ENCODE assay signal across 12 cellular contexts in the genomic region with DNA sequence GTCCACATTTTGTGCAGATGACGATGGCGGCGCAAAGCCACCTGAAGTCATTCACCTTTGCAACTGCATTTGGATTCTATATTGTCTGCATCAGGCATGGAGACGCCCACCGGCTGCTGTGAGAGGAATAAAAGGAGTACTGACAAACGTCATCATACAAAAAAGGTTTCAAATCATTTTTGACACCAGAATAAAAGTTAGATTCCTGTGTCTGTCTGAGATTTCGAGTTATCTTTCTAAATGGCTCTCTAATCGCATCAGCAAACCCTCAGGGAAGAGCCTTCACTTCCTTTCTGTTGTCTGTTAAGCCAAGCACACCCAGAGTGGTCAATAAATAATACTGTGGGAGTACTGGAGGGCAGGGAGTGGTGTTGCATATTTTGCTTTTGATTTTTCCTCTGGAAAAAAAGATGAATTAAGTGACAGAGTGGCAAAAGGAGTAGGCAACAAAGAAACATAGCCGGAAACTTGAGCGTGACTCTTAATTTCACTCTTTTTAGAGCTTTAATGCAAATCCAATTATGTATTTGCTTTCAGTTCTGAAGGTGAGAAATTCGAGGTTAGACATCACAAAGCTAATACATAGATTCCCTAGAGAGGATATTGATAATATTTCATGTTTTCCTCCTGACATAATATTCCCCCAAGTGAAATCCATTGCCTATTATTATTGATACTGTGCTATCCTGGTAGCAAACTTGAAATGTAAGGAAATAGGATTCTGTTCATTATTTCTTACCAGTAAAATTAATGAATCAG.
DNase-seq lines count a peak whose midpoint lies in the region; ATAC-seq, FAIRE-seq and TF ChIP-seq lines count a peak whose summit lies in the region.
"Had no signal": no experiment of that assay in that cellular context is flagged by ENCODE, and none has a peak within 500 bp of the region (broad histone marks: within the 10 kb centered on the region; RNA-seq: fewer than 3 reads in every experiment).

No MANE protein-coding gene starts in this region.

- no peaks in the 10 kb centered on the region; the same call in 1 of the 2 replicates for H3K79me2 ChIP-seq in GM12878 (ENCODE audit: control insufficient read depth, insufficient read depth, low read length)

- SMC1A ChIA-PET in GM12878 (lab: Charles Lee; ENCODE audit: uncharacterized antibody, unreplicated experiment), result interaction anchor here (0.8 to 2.7 kb wide), 29 partner anchors 9 to 314 kb away, joined by 3 to 32 read pairs (median 4); partner anchors contain the start of genes CCDC82 and MAML2

- H3K4me3 ChIP-seq in heart right ventricle (no peak overlapping the region), GM12878 (0 out of 2 replicates have a peak overlapping the region, but pooled peaks have one; percentile 30), mucosa of descending colon (no peak overlapping the region), stomach (no peak overlapping the region)
- H3K4me3 ChIP-seq: lung, testis had no signal

- RAD21 ChIA-PET in GM12878 (lab: Charles Lee; ENCODE audit: unreplicated experiment), result interaction anchor here (0.8 to 4.6 kb wide), 22 partner anchors 9 to 314 kb away, joined by 3 to 59 read pairs (median 4); partner anchors contain the start of genes CCDC82, JRKL and MAML2

- H3K27ac ChIP-seq in heart right ventricle (peak overlapping the region in 7 of 10 donors; percentile 16 to 68 (median 54)), GM12878 (ENCODE audit: control insufficient read depth, insufficient read depth) (peak overlapping the region; percentile 62), stomach (no peak overlapping the region)
- H3K27ac ChIP-seq: epithelial cell of prostate, testis had no signal

- peak overlapping the region; percentile 65 for H3K4me2 ChIP-seq in GM12878 (ENCODE audit: control insufficient read depth, insufficient read depth)

- H3K27me3 Mint-ChIP-seq in type B pancreatic cell, result no peaks in the 10 kb centered on the region

- peaks cover 34% of the 10 kb centered on the region for H3K4me1 Mint-ChIP-seq in type B pancreatic cell (ENCODE audit: unreplicated experiment)

- POLR2A ChIA-PET in GM12878 (lab: Charles Lee), result interaction anchor here (0.5 to 1.9 kb wide), 7 partner anchors 11 to 315 kb away, joined by 3 to 6 read pairs (median 3); partner anchors contain the start of gene CCDC82

- H3K4me3 Mint-ChIP-seq in type B pancreatic cell, result peak overlapping the region; percentile 31

- in situ Hi-C loops in GM12878 (cut with MboI), result no loop called here

- TF ChIP-seq RAD21 in GM12878 (IDR thresholded peaks at IDR 0.05; ENCODE audit: insufficient read depth, low read depth, low read length), result no peak

- DNase-seq in heart right ventricle (no peak), left ventricle myocardium superior (no peak), GM12878 (ENCODE audit: low read depth, low spot score) (no peak), type B pancreatic cell (ENCODE audit: extremely low spot score, unreplicated experiment) (no peak), mucosa of descending colon (no peak), stomach (no peak)
- no peak for DNase-seq in effector CD8-positive, alpha-beta T cell (lab: John Stamatoyannopoulos, UW)
- DNase-seq: activated gamma-delta T cell treated with Interleukin-2 at 50 U/mL for 16 hours, testis had no signal

- ATAC-seq in heart right ventricle (no peak), left ventricle myocardium superior (no peak), HG03060 (IDR thresholded peaks at IDR 0.05; ENCODE audit: low read depth, unreplicated experiment) (peak; percentile 36), GM12878 (peak; percentile 61), mucosa of descending colon (no peak)

- TF ChIP-seq POLR2A in GM12878 (IDR thresholded peaks at IDR 0.05; ENCODE audit: low read depth, low read length), result no peak
- no peak for TF ChIP-seq POLR2A in stomach (IDR thresholded peaks at IDR 0.05)

- peak overlapping the region; percentile 24; the same call in 1 of the 2 replicates for H2AFZ ChIP-seq in GM12878 (ENCODE audit: control insufficient read depth, low read depth, low read length)

- H3K36me3 Mint-ChIP-seq in type B pancreatic cell, result peaks cover 18% of the 10 kb centered on the region

- H4K20me1 ChIP-seq in GM12878 (ENCODE audit: control insufficient read depth, insufficient read depth), result no peaks in the 10 kb centered on the region

- TSS peak; percentile 10 for BruUV-seq in GM12878 (replicated peaks; lab: Mats Ljungman, UMichigan)

- intact Hi-C loops in heart right ventricle (cut with DNase I), result loop anchor here in 1 of 10 donors (10.0 kb wide), 1 partner anchor 70 kb away; no protein-coding TSS in a partner anchor
- intact Hi-C loops in left ventricle myocardium superior (cut with micrococcal nuclease), result no loop called here
- intact Hi-C loops in GM12878 (cut with micrococcal nuclease; ENCODE audit: unreplicated experiment), result loop anchor here (1.0 to 5.0 kb wide), 4 partner anchors 62 to 318 kb away; partner anchors contain the start of genes JRKL and MAML2
- intact Hi-C loops in mucosa of descending colon (cut with DNase I, micrococcal nuclease), result no loop called here
- intact Hi-C loops in stomach (cut with DNase I; ENCODE audit: low total_unique reads), result no loop called here

- CTCF ChIA-PET in GM12878 (lab: Yijun Ruan, JAX), result interaction anchor here (0.9 to 3.1 kb wide), 12 partner anchors 9 to 319 kb away, joined by 3 to 26 read pairs (median 6); partner anchors contain the start of gene MAML2

- FAIRE-seq in GM12878 (lab: Jason Lieb, UNC), result no peak

- H3K36me3 ChIP-seq in heart right ventricle (peaks cover 0 to 5% (median 0%) of the 10 kb centered on the region in 9 donors), GM12878 (ENCODE audit: control insufficient read depth in 2 of 2, insufficient read depth in 2 of 2, low read length in 1 of 2) (peaks cover 3% of the 10 kb centered on the region in 2 experiments; a peak in 2 of 4 replicates), mucosa of descending colon (ENCODE audit: low read depth) (no peaks in the 10 kb centered on the region), stomach (no peaks in the 10 kb centered on the region)

- no peak overlapping the region for H3K9ac ChIP-seq in GM12878 (ENCODE audit: control insufficient read depth, insufficient read depth, low read length)

- TF ChIP-seq CTCF in heart right ventricle (IDR thresholded peaks at IDR 0.05) (no peak), GM12878 (IDR thresholded peaks at IDR 0.05 in 2 of 3, conservative IDR thresholded peaks at IDR 0.05 in 1 of 3; ENCODE audit: control insufficient read depth in 2 of 3, extremely low read depth in 1 of 3, insufficient read depth in 1 of 3, low read depth in 3 of 3, low read length in 3 of 3) (no peak), type B pancreatic cell (conservative IDR thresholded peaks at IDR 0.05) (no peak), mucosa of descending colon (IDR thresholded peaks at IDR 0.05) (no peak), stomach (IDR thresholded peaks at IDR 0.05) (no peak)

- no peaks in the 10 kb centered on the region for H3K27me3 ChIP-seq in heart right ventricle
- no peaks in the 10 kb centered on the region for H3K27me3 ChIP-seq in GM12878 (replicated peaks in 1 of 2; ENCODE audit: control insufficient read depth in 2 of 2, insufficient read depth in 2 of 2, low read length in 1 of 2)
- no peaks in the 10 kb centered on the region for H3K27me3 ChIP-seq in stomach
- H3K27me3 ChIP-seq: testis had no signal

- no peaks in the 10 kb centered on the region for H3K9me3 ChIP-seq in heart right ventricle
- H3K9me3 ChIP-seq in GM12878 (replicated peaks; ENCODE audit: control insufficient read depth, insufficient read depth, low read length), result no peaks in the 10 kb centered on the region
- no peaks in the 10 kb centered on the region for H3K9me3 ChIP-seq in mucosa of descending colon
- no peaks in the 10 kb centered on the region for H3K9me3 ChIP-seq in stomach
- H3K9me3 ChIP-seq: testis had no signal

- 63 to 68% methylated on average over 11 of the region's 11 CpGs for WGBS in heart right ventricle, 2 donors
- 46% methylated on average over 11 of the region's 11 CpGs for WGBS in GM12878 (ENCODE audit: insufficient coverage, insufficient replicate concordance, low lambda C conversion rate, missing lambda C conversion rate)
- 77 to 85% (median 83%) methylated on average over 11 of the region's 11 CpGs for WGBS in stomach, 5 donors

- no peak for TF ChIP-seq EP300 in GM12878 (IDR thresholded peaks at IDR 0.05; ENCODE audit: borderline replicate concordance in 1 of 2, control insufficient read depth in 1 of 2, low read depth in 2 of 2, low read length in 2 of 2)
- TF ChIP-seq EP300 in stomach (IDR thresholded peaks at IDR 0.05), result no peak

- H3K9me3 Mint-ChIP-seq in type B pancreatic cell, result no peaks in the 10 kb centered on the region

- H3K4me1 ChIP-seq in heart right ventricle (peaks cover 0 to 54% (median 22%) of the 10 kb centered on the region in 9 donors), GM12878 (ENCODE audit: control insufficient read depth, insufficient read depth, low read length) (peaks cover 27% of the 10 kb centered on the region), mucosa of descending colon (ENCODE audit: low read depth) (peaks cover 14% of the 10 kb centered on the region), stomach (peaks cover 0 to 12% (median 7%) of the 10 kb centered on the region in 4 donors)
- H3K4me1 ChIP-seq: testis had no signal

- H3K27ac Mint-ChIP-seq in type B pancreatic cell, result peak overlapping the region; percentile 69

TF ChIP-seq in GM12878, 131 proteins besides CTCF, POLR2A, EP300 and RAD21 (continues in another document):
- TF ChIP-seq MTA3 (IDR thresholded peaks at IDR 0.05; ENCODE audit: borderline replicate concordance, low read length), result no peak

Comparison
In these comparisons a context has a peak if more than half of its experiments do, and no peak if none do; other contexts are left out.
1. ATAC-seq: peak in HG03060 (single experiment) and GM12878 (single experiment); none in heart right ventricle (0 of 8), left ventricle myocardium superior (single experiment) and mucosa of descending colon (single experiment).
2. H3K27ac ChIP-seq: peak in heart right ventricle (7 of 10) and GM12878 (single experiment); none in stomach (0 of 5).